31 cellular contexts compared by ENCODE assay signal in the genomic region with DNA sequence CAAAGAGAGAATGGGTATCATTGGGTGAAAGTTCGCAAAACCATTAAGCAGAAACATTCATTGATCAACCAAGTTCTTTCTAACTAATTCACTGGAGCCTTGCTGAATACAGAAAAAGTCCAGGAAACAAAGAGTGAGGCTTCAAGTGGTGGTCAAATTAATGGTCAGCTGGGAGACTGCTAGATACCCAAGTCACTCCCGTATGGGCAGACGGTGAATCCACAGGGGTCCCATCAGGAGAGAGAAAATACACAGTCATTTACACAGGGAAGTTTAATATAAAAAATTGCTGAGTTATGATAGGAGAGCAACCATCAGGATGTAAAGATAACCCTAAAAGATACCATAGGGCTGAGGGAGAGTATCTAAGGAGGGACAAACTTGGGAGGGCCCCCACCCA.
"Had no signal": no experiment of that assay in that cellular context is flagged by ENCODE, and none has a peak within 500 bp of the region (broad histone marks: within the 10 kb centered on the region; RNA-seq: fewer than 3 reads in every experiment).

No MANE protein-coding gene starts in this region.

- ATAC-seq: activated CD8-positive, alpha-beta T cell treated with anti-CD3 and anti-CD28 coated beads for 36 hours; activated naive CD4-positive, alpha-beta T cell treated with anti-CD3 and anti-CD28 coated beads, Interleukin-2, amount 50 U/mL, for 72 hours; activated T-helper 17 cell treated with anti-CD3 and anti-CD28 coated beads, Interleukin-2, amount 50 U/mL, for 72 hours; body of pancreas had no signal

- H3K36me3 ChIP-seq: adrenal gland, brain microvascular endothelial cell, breast epithelium, colonic mucosa had no signal

- H3K4me1 ChIP-seq: adrenal gland, body of pancreas, breast epithelium, colonic mucosa had no signal

- H3K9me3 ChIP-seq: adrenal gland, body of pancreas, breast epithelium, colonic mucosa had no signal

- H3K4me3 ChIP-seq: adrenal gland, body of pancreas, breast epithelium, colonic mucosa had no signal

- H3K27ac ChIP-seq: adrenal gland, body of pancreas, brain microvascular endothelial cell, breast epithelium, colonic mucosa, VCaP had no signal

- DNase-seq: activated B cell treated with CpG ODN at 0.5 μM for 24 hours; activated CD4-positive, alpha-beta memory T cell treated with anti-CD3 and anti-CD28 coated beads for 36 hours; activated CD4-positive, alpha-beta T cell treated with anti-CD3 and anti-CD28 coated beads for 4 hours; activated CD4-positive, alpha-beta T cell treated with anti-CD3 and anti-CD28 coated beads, Interleukin-2, amount 10 ng/mL, durations not matched to agents 24 days and 14 days; activated CD4-positive, alpha-beta T cell treated with anti-CD3 and anti-CD28 coated beads, Interleukin-2, amount 50 U/mL, for 1 hour; activated CD4-positive, alpha-beta T cell treated with anti-CD3 and anti-CD28 coated beads, Interleukin-2, amount 50 U/mL, for 4 hours; activated CD4-positive, CD25-positive, alpha-beta regulatory T cell treated with anti-CD3 and anti-CD28 coated beads, Interleukin-2, amount 50 U/mL, for 72 hours; activated CD8-positive, alpha-beta memory T cell treated with anti-CD3 and anti-CD28 coated beads, Interleukin-2, amount 50 U/mL, for 4 hours; activated CD8-positive, alpha-beta T cell treated with anti-CD3 and anti-CD28 coated beads for 36 hours; activated effector memory CD4-positive, alpha-beta T cell treated with anti-CD3 and anti-CD28 coated beads, Interleukin-2, amount 50 U/mL, for 16 hours; activated gamma-delta T cell treated with Interleukin-2 at 50 U/mL for 16 hours; activated naive CD4-positive, alpha-beta T cell; activated naive CD4-positive, alpha-beta T cell treated with anti-CD3 and anti-CD28 coated beads for 36 hours; activated naive CD4-positive, alpha-beta T cell treated with anti-CD3 and anti-CD28 coated beads, Interleukin-2, amount 50 U/mL, for 16 hours; activated naive CD8-positive, alpha-beta T cell treated with anti-CD3 and anti-CD28 coated beads for 36 hours; activated T-cell treated with anti-CD3 and anti-CD28 coated beads for 4 hours; activated T-cell treated with anti-CD3 and anti-CD28 coated beads, Interleukin-2, amount 50 U/mL, for 1 hour; activated T-cell treated with anti-CD3 and anti-CD28 coated beads, Interleukin-2, amount 50 U/mL, for 48 hours; adrenal gland; amniotic stem cell; aorta; body of pancreas; brain microvascular endothelial cell; colonic mucosa; T-helper 1 cell; T-helper 2 cell; T-helper 9 cell had no signal

- H3K27me3 ChIP-seq: adrenal gland, body of pancreas, brain microvascular endothelial cell, breast epithelium, colonic mucosa had no signal
